ENCODE assay signal across 18 cellular contexts in the genomic region with DNA sequence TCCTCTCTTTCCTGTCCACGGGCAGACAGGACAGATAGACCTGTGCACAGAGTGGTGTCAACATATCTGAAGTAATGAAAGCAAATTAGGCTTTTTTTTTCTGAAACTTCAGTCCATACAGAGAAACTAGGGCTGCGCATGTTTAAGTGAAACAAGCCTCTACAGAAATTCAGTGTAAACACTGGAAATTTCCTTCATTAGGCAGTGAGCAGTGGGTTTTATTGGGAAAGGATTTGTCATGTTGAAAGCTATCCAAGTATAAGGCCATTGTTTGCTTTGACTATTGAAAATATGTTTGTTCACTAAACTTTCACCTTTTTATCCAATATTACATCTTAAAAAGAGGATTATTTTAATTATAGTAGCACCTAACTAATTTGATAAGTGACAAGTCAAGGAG.
DNase-seq lines count a peak whose midpoint lies in the region; ATAC-seq and TF ChIP-seq lines count a peak whose summit lies in the region.
"Had no signal": no experiment of that assay in that cellular context is flagged by ENCODE, and none has a peak within 500 bp of the region (broad histone marks: within the 10 kb centered on the region; RNA-seq: fewer than 3 reads in every experiment).

No MANE protein-coding gene starts in this region.

- H3K4me1 Mint-ChIP-seq in stimulated activated effector memory CD8-positive, alpha-beta T cell treated with anti-CD3 and anti-CD28 coated beads, Interleukin-12 subunit alpha, Interleukin-12 subunit beta, amount 100 ng/mL, for 72 hours = no peaks in the 10 kb centered on the region
- H3K4me1 Mint-ChIP-seq: CD8-positive, alpha-beta memory T cell had no signal

- CTCF ChIA-PET in PC-9 (lab: Charles Lee) = no interaction called here

- H3F3A ChIP-seq in GM23248 (ENCODE audit: insufficient read depth) (0 out of 2 replicates have a peak, but pooled peaks cover 7% of the 10 kb centered on the region), PC-9 (ENCODE audit: insufficient read depth, low read depth) (peaks cover 13% of the 10 kb centered on the region; the same call in 1 of the 2 replicates), smooth muscle cell (ENCODE audit: low read depth) (peaks cover 4% of the 10 kb centered on the region)

- H3K4me3 ChIP-seq in GM23248 = no peak overlapping the region
- H3K4me3 ChIP-seq in PC-9 = no peak overlapping the region
- no peak overlapping the region for H3K4me3 ChIP-seq in fibroblast of villous mesenchyme (ENCODE audit: low read depth, low read length)
- no peak overlapping the region for H3K4me3 ChIP-seq in smooth muscle cell
- H3K4me3 ChIP-seq: HAP-1 had no signal

- H3K79me2 ChIP-seq in GM23248 (ENCODE audit: insufficient read depth) (0 out of 2 replicates have a peak, but pooled peaks cover 7% of the 10 kb centered on the region), PC-9 (ENCODE audit: low read depth) (no peaks in the 10 kb centered on the region), smooth muscle cell (ENCODE audit: low read depth) (peaks cover 66% of the 10 kb centered on the region)

- no peak for ATAC-seq in stimulated activated effector memory CD8-positive, alpha-beta T cell treated with anti-CD3 and anti-CD28 coated beads, Interleukin-12 subunit alpha, Interleukin-12 subunit beta, amount 100 ng/mL, for 72 hours
- no peak for ATAC-seq in GM21619 (IDR thresholded peaks at IDR 0.05; ENCODE audit: unreplicated experiment)

- H3K36me3 ChIP-seq in GM23248 (ENCODE audit: low read depth) (no peaks in the 10 kb centered on the region), PC-9 (ENCODE audit: low read depth) (peaks cover 7% of the 10 kb centered on the region; the same call in 1 of the 2 replicates), smooth muscle cell (ENCODE audit: low read depth) (no peaks in the 10 kb centered on the region)
- H3K36me3 ChIP-seq: HAP-1 had no signal

- no peaks in the 10 kb centered on the region for H3K36me3 Mint-ChIP-seq in stimulated activated effector memory CD8-positive, alpha-beta T cell treated with anti-CD3 and anti-CD28 coated beads, Interleukin-12 subunit alpha, Interleukin-12 subunit beta, amount 100 ng/mL, for 72 hours

- H3K9me3 ChIP-seq in GM23248 (ENCODE audit: low read depth) = no peaks in the 10 kb centered on the region
- peaks cover 29% of the 10 kb centered on the region for H3K9me3 ChIP-seq in PC-9 (ENCODE audit: insufficient read depth, low read depth)
- H3K9me3 ChIP-seq in smooth muscle cell (replicated peaks; ENCODE audit: low read depth) = peaks cover 5% of the 10 kb centered on the region
- H3K9me3 ChIP-seq: HAP-1 had no signal

- H3K27me3 ChIP-seq in GM23248 (replicated peaks; ENCODE audit: insufficient read depth) (no peaks in the 10 kb centered on the region), PC-9 (ENCODE audit: insufficient read depth, low read depth) (no peaks in the 10 kb centered on the region), smooth muscle cell (ENCODE audit: low read depth) (no peaks in the 10 kb centered on the region)

- no peak overlapping the region for H2AFZ ChIP-seq in GM23248
- no peak overlapping the region for H2AFZ ChIP-seq in PC-9
- H2AFZ ChIP-seq in smooth muscle cell (ENCODE audit: low read depth) = no peak overlapping the region

- H3K9me2 ChIP-seq in GM23248 (ENCODE audit: insufficient read depth) = no peaks in the 10 kb centered on the region
- H3K9me2 ChIP-seq in PC-9 (ENCODE audit: insufficient read depth) = no peaks in the 10 kb centered on the region

- no peak overlapping the region for H3K27ac ChIP-seq in GM23248
- H3K27ac ChIP-seq in PC-9 = peak overlapping the region; percentile 23; the same call in 1 of the 2 replicates
- peak overlapping the region; percentile 29 for H3K27ac ChIP-seq in smooth muscle cell (ENCODE audit: low read depth)

- H3K4me2 ChIP-seq in GM23248 (ENCODE audit: unreplicated experiment) (peak overlapping the region; percentile 3), PC-9 (peak overlapping the region; percentile 13), smooth muscle cell (peak overlapping the region; percentile 50)

- H3K9ac ChIP-seq in GM23248 = no peak overlapping the region
- H3K9ac ChIP-seq in smooth muscle cell (ENCODE audit: low read depth) = no peak overlapping the region

- H4K20me1 ChIP-seq in GM23248 (ENCODE audit: insufficient read depth) = no peaks in the 10 kb centered on the region
- H4K20me1 ChIP-seq in PC-9 (ENCODE audit: insufficient read depth) = no peaks in the 10 kb centered on the region
- no peaks in the 10 kb centered on the region for H4K20me1 ChIP-seq in smooth muscle cell (ENCODE audit: low read depth)

- intact Hi-C loops in PC-9 (cut with micrococcal nuclease; ENCODE audit: unreplicated experiment) = no loop called here

- no peak overlapping the region for H3K4me3 Mint-ChIP-seq in stimulated activated effector memory CD8-positive, alpha-beta T cell treated with anti-CD3 and anti-CD28 coated beads, Interleukin-12 subunit alpha, Interleukin-12 subunit beta, amount 100 ng/mL, for 72 hours
- H3K4me3 Mint-ChIP-seq: CD8-positive, alpha-beta memory T cell had no signal

- BruUV-seq in PC-9 (replicated peaks; lab: Mats Ljungman, UMichigan) = no TSS peak

- in situ Hi-C loops in GM23248 (cut with MboI) = no loop called here

- DNase-seq in GM23248 (peak; percentile 43), PC-9 (peak in 1 of 2 experiments; percentile 58), fibroblast of villous mesenchyme (ENCODE audit: low read depth) (peak; percentile 53), smooth muscle cell (lab: John Stamatoyannopoulos, UW; ENCODE audit: unreplicated experiment) (no peak), HK-2 (ENCODE audit: unreplicated experiment) (no peak)
- no peak for DNase-seq in stimulated activated effector memory CD8-positive, alpha-beta T cell treated with anti-CD3 and anti-CD28 coated beads, Interleukin-12 subunit alpha, Interleukin-12 subunit beta, amount 100 ng/mL, for 72 hours (ENCODE audit: low spot score in 2 of 2)
- DNase-seq: C1 segment of cervical spinal cord; CD8-positive, alpha-beta memory T cell; DMS79 treated with DMSO at 0.1 percent for 48 hours; Kasumi-1; NCI-H1105; NCI-H1694; NCI-H2081 treated with DMSO at 0.1 percent for 48 hours; NCI-H446 treated with DMSO at 0.1 percent for 48 hours; NCI-H69; NK-92 treated with Interleukin-12 subunit alpha and Interleukin-12 subunit beta, amount 100 ng/mL, for 24 hours had no signal

- H3K4me1 ChIP-seq in GM23248 (ENCODE audit: insufficient read depth) = peaks cover 21% of the 10 kb centered on the region
- H3K4me1 ChIP-seq in PC-9 (replicated peaks; ENCODE audit: insufficient read depth) = peaks cover 8% of the 10 kb centered on the region
- H3K4me1 ChIP-seq in smooth muscle cell (ENCODE audit: low read depth) = peaks cover 25% of the 10 kb centered on the region

- POLR2A ChIA-PET in PC-9 (lab: Charles Lee; ENCODE audit: unreplicated experiment) = no interaction called here

- 95 to 100% methylated on average over 2 of the region's 2 CpGs for WGBS in GM23248 (ENCODE audit: low coverage in 1 of 2, low lambda C conversion rate in 2 of 2, missing lambda C conversion rate in 2 of 2), 2 experiments
- WGBS in smooth muscle cell (ENCODE audit: low lambda C conversion rate) = 65% methylated on average over 2 of the region's 2 CpGs

- H3K27ac Mint-ChIP-seq in stimulated activated effector memory CD8-positive, alpha-beta T cell treated with anti-CD3 and anti-CD28 coated beads, Interleukin-12 subunit alpha, Interleukin-12 subunit beta, amount 100 ng/mL, for 72 hours = no peak overlapping the region

- TF ChIP-seq CTCF in PC-9 (conservative IDR thresholded peaks at IDR 0.05) = no peak
- no peak for TF ChIP-seq CTCF in fibroblast of villous mesenchyme (IDR thresholded peaks at IDR 0.05; ENCODE audit: insufficient read depth, low read depth, low read length)
- TF ChIP-seq CTCF in smooth muscle cell (IDR thresholded peaks at IDR 0.05; ENCODE audit: borderline replicate concordance, insufficient read depth, poor library complexity, severe bottlenecking) = no peak

- peaks cover 15% of the 10 kb centered on the region for H3K9me3 Mint-ChIP-seq in stimulated activated effector memory CD8-positive, alpha-beta T cell treated with anti-CD3 and anti-CD28 coated beads, Interleukin-12 subunit alpha, Interleukin-12 subunit beta, amount 100 ng/mL, for 72 hours

Comparison
In these comparisons a context has a peak if more than half of its experiments do, and no peak if none do; other contexts are left out.
1. DNase-seq: peak in GM23248 (single experiment) and fibroblast of villous mesenchyme (single experiment); none in smooth muscle cell (single experiment), stimulated activated effector memory CD8-positive, alpha-beta T cell treated with anti-CD3 and anti-CD28 coated beads, Interleukin-12 subunit alpha, Interleukin-12 subunit beta, amount 100 ng/mL, for 72 hours (0 of 2) and HK-2 (single experiment).
2. Peak in every context shown above with its lines, with median percentiles within 50 percentile points of each other: H3K4me2 ChIP-seq.